ENCODE assay signal across 9 cellular contexts in genomic region chr22:25112538-25113253, GRCh38.
DNase-seq lines count a peak whose midpoint lies in the region; ATAC-seq and TF ChIP-seq lines count a peak whose summit lies in the region.
"Had no signal": no experiment of that assay in that cellular context is flagged by ENCODE, and none has a peak within 500 bp of the region (broad histone marks: within the 10 kb centered on the region; RNA-seq: fewer than 3 reads in every experiment).

No MANE protein-coding gene starts in this region.

- H3K9ac ChIP-seq in HUES6 (ENCODE audit: low read length) (peak overlapping the region; percentile 35), smooth muscle cell (ENCODE audit: low read depth) (peak overlapping the region; percentile 83)

- intact Hi-C loops in left lung (cut with DNase I) = no loop called here

- peaks cover 71% of the 10 kb centered on the region for H3K4me1 Mint-ChIP-seq in brain

- H4K20me1 ChIP-seq in smooth muscle cell (ENCODE audit: low read depth) = no peaks in the 10 kb centered on the region

- 76% methylated on average over 20 of the region's 20 CpGs for WGBS in smooth muscle cell (ENCODE audit: low lambda C conversion rate)

- H3K4me3 ChIP-seq in HUES6 (ENCODE audit: low read depth, low read length) (peak overlapping the region; percentile 80; the same call in 1 of the 2 replicates), left lung (peak overlapping the region; percentile 22 to 48), smooth muscle cell (peak overlapping the region; percentile 67)

- peak overlapping the region; percentile 94 for H3K4me2 ChIP-seq in smooth muscle cell

- no peak for DNase-seq in left lung
- no peak for DNase-seq in smooth muscle cell (lab: John Stamatoyannopoulos, UW; ENCODE audit: unreplicated experiment)
- no peak for DNase-seq in G401 (ENCODE audit: low spot score)
- no peak for DNase-seq in GOT3 (lab: John Stamatoyannopoulos, UW)
- no peak for DNase-seq in stimulated activated CD8-positive, alpha-beta memory T cell treated with anti-CD3 and anti-CD28 coated beads, Interleukin-4, amount 100 ng/mL, for 48 hours

- peaks cover 19% of the 10 kb centered on the region for H3K4me1 ChIP-seq in HUES6 (ENCODE audit: control insufficient read depth, insufficient read depth, low read length)
- H3K4me1 ChIP-seq in left lung = peaks cover 28 to 41% of the 10 kb centered on the region in 2 donors
- H3K4me1 ChIP-seq in smooth muscle cell (ENCODE audit: low read depth) = peaks cover 6% of the 10 kb centered on the region

- no peak for ATAC-seq in left lung

- H3K79me2 ChIP-seq in smooth muscle cell (ENCODE audit: low read depth) = no peaks in the 10 kb centered on the region

- peak overlapping the region in 4 of 5 experiments; percentile 43 to 96 (median 88) for H3K27ac Mint-ChIP-seq in brain
- H3K27ac Mint-ChIP-seq: activated T-helper 2 cell treated with anti-CD3 and anti-CD28 coated beads, Interferon-gamma antibody, Interleukin-2, Interleukin-4, amounts not matched to agents 10 μg/mL and 5 μg/mL and 100 μg/mL, durations not matched to agents 14 hours and 24 hours and 36 hours; T-helper 2 cell treated with Interferon-gamma antibody and Interleukin-4, amounts not matched to agents 5 μg/mL and 100 μg/mL, for 36 hours had no signal

- no peaks in the 10 kb centered on the region for H3K27me3 Mint-ChIP-seq in brain

- H3K9me3 ChIP-seq in HUES6 (ENCODE audit: control insufficient read depth, insufficient read depth, low read depth, low read length) (no peaks in the 10 kb centered on the region), left lung (no peaks in the 10 kb centered on the region), smooth muscle cell (replicated peaks; ENCODE audit: low read depth) (no peaks in the 10 kb centered on the region)

- no peak for TF ChIP-seq CTCF in brain (conservative IDR thresholded peaks at IDR 0.05)
- no peak for TF ChIP-seq CTCF in left lung (IDR thresholded peaks at IDR 0.05)
- TF ChIP-seq CTCF in smooth muscle cell (IDR thresholded peaks at IDR 0.05; ENCODE audit: borderline replicate concordance, insufficient read depth, poor library complexity, severe bottlenecking) = no peak

- H3K27me3 ChIP-seq in HUES6 (ENCODE audit: control insufficient read depth, insufficient read depth, low read length) (no peaks in the 10 kb centered on the region), left lung (peaks cover 0 to 35% of the 10 kb centered on the region in 2 donors), smooth muscle cell (ENCODE audit: low read depth) (no peaks in the 10 kb centered on the region)

- no peaks in the 10 kb centered on the region for H3K36me3 Mint-ChIP-seq in brain

- peaks cover 0 to 2% (median 0%) of the 10 kb centered on the region in 5 experiments for H3K9me3 Mint-ChIP-seq in brain

- no peaks in the 10 kb centered on the region for H3K36me3 ChIP-seq in HUES6 (ENCODE audit: control insufficient read depth, insufficient read depth, low read length)
- no peaks in the 10 kb centered on the region for H3K36me3 ChIP-seq in left lung
- H3K36me3 ChIP-seq in smooth muscle cell (ENCODE audit: low read depth) = no peaks in the 10 kb centered on the region

- peak overlapping the region; percentile 81 to 89 (median 86) for H3K4me3 Mint-ChIP-seq in brain

- in situ Hi-C loops in G401 (cut with HindIII; ENCODE audit: low sequenced_read_pairs) = loop anchor here (5.0 kb wide), 1 partner anchor 35 kb away; no protein-coding TSS in a partner anchor

- H3F3A ChIP-seq in smooth muscle cell (ENCODE audit: low read depth) = no peaks in the 10 kb centered on the region

- no peak overlapping the region for H2AFZ ChIP-seq in smooth muscle cell (ENCODE audit: low read depth)

- no peak overlapping the region for H3K27ac ChIP-seq in HUES6 (ENCODE audit: low read depth, low read length)
- peak overlapping the region; percentile 76 to 82 for H3K27ac ChIP-seq in left lung
- H3K27ac ChIP-seq in smooth muscle cell (ENCODE audit: low read depth) = peak overlapping the region; percentile 90
